ENCODE assay signal across 18 cellular contexts in the genomic region with DNA sequence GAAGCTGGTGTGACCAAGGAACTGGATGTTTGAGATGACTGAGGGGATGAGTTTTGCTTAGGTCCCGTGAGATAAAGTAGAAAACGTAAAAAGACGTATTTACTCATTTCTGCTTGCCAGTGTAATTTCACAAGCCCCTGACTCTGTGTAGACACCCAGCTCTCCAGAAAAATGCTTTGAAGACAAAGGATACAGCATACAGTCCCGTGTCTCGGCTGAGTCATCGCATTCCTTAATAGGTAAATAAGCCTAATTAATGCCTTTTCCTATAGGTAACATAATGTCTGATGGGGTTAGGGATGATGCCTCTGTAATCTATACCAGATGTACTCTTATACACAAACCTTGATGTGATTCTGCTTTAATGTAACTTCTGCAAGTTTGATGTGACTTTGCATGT. TPM values are rescaled to one million over a fixed set of nuclear protein-coding genes. Genes with fewer than 3 reads are reported as not detected.
"Had no signal": no experiment of that assay in that cellular context is flagged by ENCODE, and none has a peak within 500 bp of the region (broad histone marks: within the 10 kb centered on the region; RNA-seq: fewer than 3 reads in every experiment).

No MANE protein-coding gene starts in this region.

- H3K36me3 ChIP-seq: gastrocnemius medialis, heart right ventricle had no signal

- H3K9me3 ChIP-seq: gastrocnemius medialis, heart right ventricle, testis had no signal

- DNase-seq: activated CD4-positive, alpha-beta memory T cell treated with anti-CD3 and anti-CD28 coated beads for 36 hours; activated CD4-positive, alpha-beta T cell treated with anti-CD3 and anti-CD28 coated beads for 1 hour; activated effector memory CD4-positive, alpha-beta T cell treated with anti-CD3 and anti-CD28 coated beads, Interleukin-2, amount 50 U/mL, for 16 hours; activated naive CD8-positive, alpha-beta T cell treated with anti-CD3 and anti-CD28 coated beads for 36 hours; activated T-cell treated with anti-CD3 and anti-CD28 coated beads, Interleukin-2, amount 50 U/mL, for 4 hours; anterior cingulate cortex; gastrocnemius medialis; heart right ventricle; left ventricle myocardium superior; mesenchymal stem cell; stimulated activated CD4-positive, alpha-beta T cell treated with anti-CD3 and anti-CD28 coated beads, Interleukin-15, amount 100 ng/mL, for 24 hours; stimulated activated CD4-positive, alpha-beta T cell treated with anti-CD3 and anti-CD28 coated beads, Interleukin-4, amount 100 ng/mL, for 24 hours; testis had no signal

- H3K27me3 ChIP-seq: gastrocnemius medialis, heart right ventricle, testis had no signal

- H3K27ac ChIP-seq: gastrocnemius medialis, heart right ventricle, testis had no signal

- H3K4me1 ChIP-seq: gastrocnemius medialis, testis had no signal

- FAIRE-seq: endothelial cell of umbilical vein had no signal

- H3K4me3 ChIP-seq: gastrocnemius medialis, heart right ventricle, testis had no signal

- ATAC-seq: activated T-cell treated with anti-CD3 and anti-CD28 coated beads, Interleukin-2, amount 50 U/mL, for 4 hours; gastrocnemius medialis; heart right ventricle; left ventricle myocardium superior had no signal

RNA-seq across cellular contexts. Expression of a gene that starts 20.2 kb away (rescaled TPM):
- total RNA-seq: endothelial cell of umbilical vein, gastrocnemius medialis, kidney epithelial cell, osteocyte, ureter had no signal
- polyA plus RNA-seq: endothelial cell of umbilical vein, neural cell had no signal
